Comparison of ENCODE assay signal across 2 cellular contexts in genomic region chr19:1456121-1456900, GRCh38.
TF ChIP-seq lines count a peak whose summit lies in the region.

No MANE protein-coding gene starts in this region.

TF ChIP-seq in IMR-90, 13 proteins besides CTCF, POLR2A, EP300 and RAD21:
- no peak for TF ChIP-seq USF2 (IDR thresholded peaks at IDR 0.05; ENCODE audit: low read depth, low read length)
- TF ChIP-seq SMC3 (IDR thresholded peaks at IDR 0.05; ENCODE audit: low read depth, low read length) = no peak
- no peak for TF ChIP-seq MAFK (IDR thresholded peaks at IDR 0.05; ENCODE audit: low read depth, low read length)
- no peak for TF ChIP-seq CEBPB (IDR thresholded peaks at IDR 0.05; ENCODE audit: low read depth, low read length)
- TF ChIP-seq CHD1 (IDR thresholded peaks at IDR 0.05; ENCODE audit: low read depth, low read length) = no peak
- TF ChIP-seq MXI1 (IDR thresholded peaks at IDR 0.05; ENCODE audit: borderline replicate concordance, low read depth, low read length) = no peak
- no peak for TF ChIP-seq BHLHE40 (IDR thresholded peaks at IDR 0.05; ENCODE audit: low read depth, low read length)
- no peak for TF ChIP-seq FOS (IDR thresholded peaks at IDR 0.05; ENCODE audit: low read depth, low read length)
- no peak for TF ChIP-seq MAZ (IDR thresholded peaks at IDR 0.05; ENCODE audit: borderline replicate concordance, low read depth, low read length)
- no peak for TF ChIP-seq NFE2L2 (IDR thresholded peaks at IDR 0.05; ENCODE audit: low read depth, low read length)
- no peak for TF ChIP-seq ELK1 (IDR thresholded peaks at IDR 0.05; ENCODE audit: borderline replicate concordance, low read depth, low read length)
- TF ChIP-seq RCOR1 (IDR thresholded peaks at IDR 0.05; ENCODE audit: insufficient replicate concordance, low read length) = no peak
- no peak for TF ChIP-seq RFX5 (IDR thresholded peaks at IDR 0.05; ENCODE audit: low read depth, low read length)

TF ChIP-seq in GM12878, 131 proteins besides CTCF, POLR2A, EP300 and RAD21:
- TF ChIP-seq ZNF24 (IDR thresholded peaks at IDR 0.05) (no peak), ATF3 (IDR thresholded peaks at IDR 0.05; ENCODE audit: borderline replicate concordance, extremely low read depth, low read depth, low read length) (no peak), MEF2B (IDR thresholded peaks at IDR 0.05; ENCODE audit: partially characterized antibody, poor library complexity, severe bottlenecking) (no peak), POLR2AphosphoS2 (IDR thresholded peaks at IDR 0.05; ENCODE audit: low read depth, low read length) (no peak), MLLT1 (IDR thresholded peaks at IDR 0.05) (no peak), SUPT20H (IDR thresholded peaks at IDR 0.05; ENCODE audit: borderline replicate concordance, control insufficient read depth, low read depth, low read length) (no peak), ZBTB4 (CRISPR knock-in tag; IDR thresholded peaks at IDR 0.05) (no peak), IRF5 (IDR thresholded peaks at IDR 0.05; ENCODE audit: borderline replicate concordance) (no peak), STAT3 (IDR thresholded peaks at IDR 0.05; ENCODE audit: low read depth, low read length) (no peak), NFXL1 (IDR thresholded peaks at IDR 0.05; ENCODE audit: borderline replicate concordance) (no peak), PAX8 (IDR thresholded peaks at IDR 0.05) (no peak)
